ENCODE assay signal across 26 cellular contexts in the genomic region with DNA sequence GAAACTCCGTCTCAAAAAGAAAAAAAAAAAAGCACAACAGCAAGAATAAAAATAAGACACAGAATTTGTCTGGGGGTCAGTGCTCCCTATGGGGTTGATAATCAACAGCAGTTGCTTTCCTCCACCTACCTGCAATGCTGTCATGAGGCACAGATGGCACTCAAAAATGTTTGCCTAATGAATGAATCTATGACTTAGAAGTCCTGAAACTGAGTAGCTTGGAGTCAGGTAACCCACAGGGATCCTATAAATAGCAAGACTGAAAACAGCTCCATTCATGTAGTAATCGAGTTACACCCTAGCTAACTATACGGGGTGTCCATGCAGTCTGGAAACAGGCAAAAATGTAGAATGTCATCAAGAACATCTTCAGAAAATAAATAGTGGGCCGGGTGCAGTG.
"Had no signal": no experiment of that assay in that cellular context is flagged by ENCODE, and none has a peak within 500 bp of the region (broad histone marks: within the 10 kb centered on the region; RNA-seq: fewer than 3 reads in every experiment).

No MANE protein-coding gene starts in this region.

- H3K9me3 ChIP-seq: breast epithelium, colonic mucosa, ovary, prostate gland, right atrium auricular region, upper lobe of right lung had no signal

- H3K4me1 Mint-ChIP-seq: central memory CD8-positive, alpha-beta T cell; natural killer cell had no signal

- H3K27ac Mint-ChIP-seq: activated naive CD8-positive, alpha-beta T cell treated with anti-CD3 and anti-CD28 coated beads for 36 hours; activated T-cell treated with anti-CD3 and anti-CD28 coated beads, Interleukin-2, amount 50 U/mL, for 24 hours; effector memory CD8-positive, alpha-beta T cell; natural killer cell had no signal

- H3K27me3 ChIP-seq: breast epithelium, colonic mucosa, ovary, right atrium auricular region, upper lobe of right lung had no signal

- H3K4me3 Mint-ChIP-seq: activated naive CD8-positive, alpha-beta T cell treated with anti-CD3 and anti-CD28 coated beads for 36 hours; activated T-cell treated with anti-CD3 and anti-CD28 coated beads, Interleukin-2, amount 50 U/mL, for 24 hours; central memory CD8-positive, alpha-beta T cell; effector memory CD8-positive, alpha-beta T cell; natural killer cell had no signal

- H3K27me3 Mint-ChIP-seq: activated naive CD8-positive, alpha-beta T cell treated with anti-CD3 and anti-CD28 coated beads for 36 hours; central memory CD8-positive, alpha-beta T cell; effector memory CD8-positive, alpha-beta T cell had no signal

- ATAC-seq: effector memory CD8-positive, alpha-beta T cell; esophagus mucosa; left ventricle myocardium superior; natural killer cell; stimulated activated naive CD8-positive, alpha-beta T cell treated with anti-CD3 and anti-CD28 coated beads, Interleukin-15, Interleukin-2, amounts not matched to agents 100 U/mL and 50 U/mL, for 24 hours; upper lobe of right lung had no signal

- H3K36me3 Mint-ChIP-seq: activated naive CD8-positive, alpha-beta T cell treated with anti-CD3 and anti-CD28 coated beads for 36 hours; natural killer cell had no signal

- DNase-seq: activated CD4-positive, alpha-beta T cell treated with anti-CD3 and anti-CD28 coated beads for 1 hour; activated CD8-positive, alpha-beta memory T cell treated with anti-CD3 and anti-CD28 coated beads for 24 hours; activated CD8-positive, alpha-beta memory T cell treated with anti-CD3 and anti-CD28 coated beads, Interleukin-2, amount 50 U/mL, for 4 hours; activated naive CD4-positive, alpha-beta T cell treated with Interleukin-2 at 50 U/mL for 16 hours; activated naive CD8-positive, alpha-beta T cell treated with anti-CD3 and anti-CD28 coated beads for 36 hours; activated T-cell treated with anti-CD3 and anti-CD28 coated beads, Interleukin-2, amount 50 U/mL, for 24 hours; colonic mucosa; dorsolateral prefrontal cortex; effector memory CD8-positive, alpha-beta T cell; foreskin melanocyte; hypothalamus; left ventricle myocardium superior; mammary epithelial cell; midbrain; natural killer cell; ovary; stimulated activated CD4-positive, alpha-beta T cell treated with anti-CD3 and anti-CD28 coated beads, Interleukin-12 subunit alpha, Interleukin-12 subunit beta, amount 100 ng/mL, for 4 hours; stimulated activated CD4-positive, alpha-beta T cell treated with anti-CD3 and anti-CD28 coated beads, Interleukin-4, amount 100 ng/mL, for 4 hours; stimulated activated naive CD8-positive, alpha-beta T cell treated with anti-CD3 and anti-CD28 coated beads, Interleukin-15, Interleukin-2, amounts not matched to agents 100 U/mL and 50 U/mL, for 24 hours; upper lobe of right lung; WERI-Rb-1 had no signal

- H3K4me3 ChIP-seq: breast epithelium, colonic mucosa, dorsolateral prefrontal cortex, ovary, prostate gland, right atrium auricular region, upper lobe of right lung had no signal

- H3K27ac ChIP-seq: breast epithelium, colonic mucosa, dorsolateral prefrontal cortex, ovary, prostate gland, right atrium auricular region, upper lobe of right lung, WERI-Rb-1 had no signal

- H3K4me1 ChIP-seq: breast epithelium, colonic mucosa, prostate gland, right atrium auricular region, upper lobe of right lung had no signal

- H3K9me3 Mint-ChIP-seq: activated naive CD8-positive, alpha-beta T cell treated with anti-CD3 and anti-CD28 coated beads for 36 hours; activated T-cell treated with anti-CD3 and anti-CD28 coated beads, Interleukin-2, amount 50 U/mL, for 24 hours; central memory CD8-positive, alpha-beta T cell; effector memory CD8-positive, alpha-beta T cell; natural killer cell had no signal

- H3K36me3 ChIP-seq: breast epithelium, colonic mucosa, ovary, prostate gland, right atrium auricular region, upper lobe of right lung, WERI-Rb-1 had no signal
